8 cellular contexts compared by ENCODE assay signal in genomic region chr17:42155614-42156045, GRCh38. TPM values are rescaled to one million over a fixed set of nuclear protein-coding genes. Genes with fewer than 3 reads are reported as not detected.
DNase-seq lines count a peak whose midpoint lies in the region; ATAC-seq and TF ChIP-seq lines count a peak whose summit lies in the region.

No MANE protein-coding gene starts in this region.

- CTCF ChIA-PET in A673 (lab: Charles Lee) = no interaction called here

- BruUV-seq in A673 (replicated peaks; lab: Mats Ljungman, UMichigan) = no TSS peak

- TF ChIP-seq CTCF in A673 (conservative IDR thresholded peaks at IDR 0.05; ENCODE audit: low read depth, low read length) = no peak
- no peak for TF ChIP-seq CTCF in cardiac fibroblast (IDR thresholded peaks at IDR 0.05; ENCODE audit: low read depth, low read length)

- H3K27ac ChIP-seq in A673 (ENCODE audit: low read depth, low read length, poor library complexity, severe bottlenecking) (no peak overlapping the region), HUES48 (ENCODE audit: low read depth, low read length) (peak overlapping the region; percentile 50), mucosa of rectum (ENCODE audit: low read depth in 2 of 2, low read length in 2 of 2) (no peak overlapping the region)

- POLR2A ChIA-PET in A673 (lab: Charles Lee; ENCODE audit: low non-redundant PET) = no interaction called here

- DNase-seq in A673 (ENCODE audit: low spot score) = no peak
- DNase-seq in cardiac fibroblast (ENCODE audit: low read depth in 2 of 2) = no peak
- no peak for DNase-seq in EL
- no peak for DNase-seq in activated CD4-positive, CD25-positive, alpha-beta regulatory T cell (lab: John Stamatoyannopoulos, UW)
- DNase-seq in NK-92 (lab: John Stamatoyannopoulos, UW; ENCODE audit: unreplicated experiment) = no peak

- H3K9ac ChIP-seq in HUES48 (ENCODE audit: low read depth, low read length) (peak overlapping the region; percentile 18; the same call in 1 of the 2 replicates), mucosa of rectum (ENCODE audit: low read depth in 1 of 2, low read length in 2 of 2) (peak overlapping the region in 1 of 2 donors; percentile 38)

- no peak for ATAC-seq in GM21447 (IDR thresholded peaks at IDR 0.05; ENCODE audit: unreplicated experiment)

- H3K4me1 ChIP-seq in A673 (ENCODE audit: insufficient read depth, low read length, poor library complexity, severe bottlenecking) (no peaks in the 10 kb centered on the region), HUES48 (ENCODE audit: control insufficient read depth, insufficient read depth, low read length) (peaks cover 10% of the 10 kb centered on the region), mucosa of rectum (ENCODE audit: control insufficient read depth in 2 of 2, insufficient read depth in 2 of 2, low read length in 2 of 2) (peaks cover 16% of the 10 kb centered on the region in 2 donors)

- H3K4me3 ChIP-seq in A673 (ENCODE audit: low read depth, low read length, poor library complexity, severe bottlenecking) (peak overlapping the region; percentile 88), HUES48 (ENCODE audit: low read depth, low read length) (peak overlapping the region; percentile 89), cardiac fibroblast (replicated peaks in 1 of 2; ENCODE audit: low read depth in 2 of 2, low read length in 2 of 2) (peak overlapping the region; percentile 46 to 54), mucosa of rectum (ENCODE audit: low read length in 2 of 2) (peak overlapping the region; percentile 43 to 62)

- H3K36me3 ChIP-seq in A673 (ENCODE audit: insufficient read depth, low read length, poor library complexity, severe bottlenecking) (no peaks in the 10 kb centered on the region), HUES48 (ENCODE audit: control insufficient read depth, insufficient read depth, low read length) (peaks cover 4% of the 10 kb centered on the region; the same call in 1 of the 2 replicates), mucosa of rectum (ENCODE audit: control insufficient read depth in 2 of 2, insufficient read depth in 2 of 2, low read length in 2 of 2) (peaks cover 2 to 8% of the 10 kb centered on the region in 2 donors)

- intact Hi-C loops in A673 (cut with micrococcal nuclease; ENCODE audit: unreplicated experiment) = no loop called here

- H3K27me3 ChIP-seq in A673 (replicated peaks; ENCODE audit: insufficient read depth, low read depth, low read length, poor library complexity) = no peaks in the 10 kb centered on the region
- H3K27me3 ChIP-seq in HUES48 (ENCODE audit: control insufficient read depth, insufficient read depth, low read length) = no peaks in the 10 kb centered on the region
- no peaks in the 10 kb centered on the region for H3K27me3 ChIP-seq in mucosa of rectum (ENCODE audit: control insufficient read depth in 2 of 2, insufficient read depth in 2 of 2, low read length in 2 of 2)

- H3K9me3 ChIP-seq in A673 (ENCODE audit: low read depth, low read length, poor library complexity, severe bottlenecking) (no peaks in the 10 kb centered on the region), HUES48 (ENCODE audit: control insufficient read depth, insufficient read depth, low read length) (no peaks in the 10 kb centered on the region), mucosa of rectum (ENCODE audit: control insufficient read depth in 2 of 2, low read length in 2 of 2) (no peaks in the 10 kb centered on the region)

RNA-seq across cellular contexts. Expression of gene RAB5C, which starts 0.8 kb away (rescaled TPM):
- total RNA-seq in A673 (2021) = 65.1 and 67.5 TPM in 2 replicates

RNA-seq across cellular contexts. Expression of gene KCNH4, which starts 25.3 kb away (rescaled TPM):
- 0.28 TPM in 1 of 2 replicates, not detected in the other for total RNA-seq in A673 (2021)

RNA-seq across cellular contexts. Expression of gene HCRT, which starts 29.6 kb away (rescaled TPM):
- not detected in 2 replicates for total RNA-seq in A673 (2021)

RNA-seq across cellular contexts. Expression of gene HSPB9, which starts 33.0 kb away (rescaled TPM):
- not detected in 2 replicates for total RNA-seq in A673 (2021)

RNA-seq across cellular contexts. Expression of gene KAT2A, which starts 34.5 kb away (rescaled TPM):
- total RNA-seq in A673 (2021) = 28.6 and 30.3 TPM in 2 replicates
